ENCODE assay signal across 1 cellular context in the genomic region with DNA sequence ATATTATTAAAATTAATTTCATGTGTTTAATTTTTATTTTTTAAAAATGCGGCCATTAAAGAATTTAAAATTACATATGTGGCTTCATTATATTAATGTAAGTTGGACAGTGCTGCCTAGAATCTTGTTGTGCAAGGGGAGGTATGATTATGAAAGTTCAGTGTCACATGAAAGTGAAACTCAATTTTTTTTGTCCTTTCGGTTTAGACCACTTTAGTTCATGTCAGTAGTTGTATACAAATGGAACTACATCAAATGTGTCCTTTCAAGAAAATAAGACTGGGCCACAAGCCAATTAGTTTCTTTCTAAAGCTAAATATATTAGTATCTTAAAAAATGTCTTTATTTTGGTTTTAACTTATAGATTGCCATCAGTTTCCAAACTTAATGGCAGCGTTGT.
TF ChIP-seq lines count a peak whose summit lies in the region.

No MANE protein-coding gene starts in this region.

TF ChIP-seq in HepG2, 621 proteins besides CTCF, POLR2A, EP300 and RAD21 (continued from another document):
- TF ChIP-seq PCBP2 (optimal IDR thresholded peaks at IDR 0.05; ENCODE audit: low read depth, low read length, poor library complexity, severe bottlenecking): no peak
- TF ChIP-seq, protein P1, sequence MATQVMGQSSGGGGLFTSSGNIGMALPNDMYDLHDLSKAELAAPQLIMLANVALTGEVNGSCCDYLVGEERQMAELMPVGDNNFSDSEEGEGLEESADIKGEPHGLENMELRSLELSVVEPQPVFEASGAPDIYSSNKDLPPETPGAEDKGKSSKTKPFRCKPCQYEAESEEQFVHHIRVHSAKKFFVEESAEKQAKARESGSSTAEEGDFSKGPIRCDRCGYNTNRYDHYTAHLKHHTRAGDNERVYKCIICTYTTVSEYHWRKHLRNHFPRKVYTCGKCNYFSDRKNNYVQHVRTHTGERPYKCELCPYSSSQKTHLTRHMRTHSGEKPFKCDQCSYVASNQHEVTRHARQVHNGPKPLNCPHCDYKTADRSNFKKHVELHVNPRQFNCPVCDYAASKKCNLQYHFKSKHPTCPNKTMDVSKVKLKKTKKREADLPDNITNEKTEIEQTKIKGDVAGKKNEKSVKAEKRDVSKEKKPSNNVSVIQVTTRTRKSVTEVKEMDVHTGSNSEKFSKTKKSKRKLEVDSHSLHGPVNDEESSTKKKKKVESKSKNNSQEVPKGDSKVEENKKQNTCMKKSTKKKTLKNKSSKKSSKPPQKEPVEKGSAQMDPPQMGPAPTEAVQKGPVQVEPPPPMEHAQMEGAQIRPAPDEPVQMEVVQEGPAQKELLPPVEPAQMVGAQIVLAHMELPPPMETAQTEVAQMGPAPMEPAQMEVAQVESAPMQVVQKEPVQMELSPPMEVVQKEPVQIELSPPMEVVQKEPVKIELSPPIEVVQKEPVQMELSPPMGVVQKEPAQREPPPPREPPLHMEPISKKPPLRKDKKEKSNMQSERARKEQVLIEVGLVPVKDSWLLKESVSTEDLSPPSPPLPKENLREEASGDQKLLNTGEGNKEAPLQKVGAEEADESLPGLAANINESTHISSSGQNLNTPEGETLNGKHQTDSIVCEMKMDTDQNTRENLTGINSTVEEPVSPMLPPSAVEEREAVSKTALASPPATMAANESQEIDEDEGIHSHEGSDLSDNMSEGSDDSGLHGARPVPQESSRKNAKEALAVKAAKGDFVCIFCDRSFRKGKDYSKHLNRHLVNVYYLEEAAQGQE (IDR thresholded peaks at IDR 0.05; ENCODE audit: borderline replicate concordance in 1 of 2, low read depth in 1 of 2, low read length in 2 of 2): no peak
- TF ChIP-seq SOX13 (IDR thresholded peaks at IDR 0.05): no peak
- TF ChIP-seq SOX13 (CRISPR knock-in tag; conservative IDR thresholded peaks at IDR 0.05 in 1 of 2, IDR thresholded peaks at IDR 0.05 in 1 of 2): no peak
- TF ChIP-seq, protein P2, sequence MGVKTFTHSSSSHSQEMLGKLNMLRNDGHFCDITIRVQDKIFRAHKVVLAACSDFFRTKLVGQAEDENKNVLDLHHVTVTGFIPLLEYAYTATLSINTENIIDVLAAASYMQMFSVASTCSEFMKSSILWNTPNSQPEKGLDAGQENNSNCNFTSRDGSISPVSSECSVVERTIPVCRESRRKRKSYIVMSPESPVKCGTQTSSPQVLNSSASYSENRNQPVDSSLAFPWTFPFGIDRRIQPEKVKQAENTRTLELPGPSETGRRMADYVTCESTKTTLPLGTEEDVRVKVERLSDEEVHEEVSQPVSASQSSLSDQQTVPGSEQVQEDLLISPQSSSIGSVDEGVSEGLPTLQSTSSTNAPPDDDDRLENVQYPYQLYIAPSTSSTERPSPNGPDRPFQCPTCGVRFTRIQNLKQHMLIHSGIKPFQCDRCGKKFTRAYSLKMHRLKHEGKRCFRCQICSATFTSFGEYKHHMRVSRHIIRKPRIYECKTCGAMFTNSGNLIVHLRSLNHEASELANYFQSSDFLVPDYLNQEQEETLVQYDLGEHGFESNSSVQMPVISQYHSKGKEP (CRISPR knock-in tag; IDR thresholded peaks at IDR 0.05): no peak
- no peak for TF ChIP-seq MNT (IDR thresholded peaks at IDR 0.05)
- TF ChIP-seq, protein P3, sequence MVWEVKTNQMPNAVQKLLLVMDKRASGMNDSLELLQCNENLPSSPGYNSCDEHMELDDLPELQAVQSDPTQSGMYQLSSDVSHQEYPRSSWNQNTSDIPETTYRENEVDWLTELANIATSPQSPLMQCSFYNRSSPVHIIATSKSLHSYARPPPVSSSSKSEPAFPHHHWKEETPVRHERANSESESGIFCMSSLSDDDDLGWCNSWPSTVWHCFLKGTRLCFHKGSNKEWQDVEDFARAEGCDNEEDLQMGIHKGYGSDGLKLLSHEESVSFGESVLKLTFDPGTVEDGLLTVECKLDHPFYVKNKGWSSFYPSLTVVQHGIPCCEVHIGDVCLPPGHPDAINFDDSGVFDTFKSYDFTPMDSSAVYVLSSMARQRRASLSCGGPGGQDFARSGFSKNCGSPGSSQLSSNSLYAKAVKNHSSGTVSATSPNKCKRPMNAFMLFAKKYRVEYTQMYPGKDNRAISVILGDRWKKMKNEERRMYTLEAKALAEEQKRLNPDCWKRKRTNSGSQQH (CRISPR knock-in tag; IDR thresholded peaks at IDR 0.05; ENCODE audit: low read depth): no peak
- TF ChIP-seq ZNF501 (CRISPR knock-in tag; IDR thresholded peaks at IDR 0.05): no peak
- TF ChIP-seq HMGA1 (CRISPR knock-in tag; conservative IDR thresholded peaks at IDR 0.05): no peak
- TF ChIP-seq ZNF703 (CRISPR knock-in tag; IDR thresholded peaks at IDR 0.05; ENCODE audit: borderline replicate concordance): no peak
- no peak for TF ChIP-seq ZMAT5 (CRISPR knock-in tag; IDR thresholded peaks at IDR 0.05; ENCODE audit: borderline replicate concordance, low read depth)
- no peak for TF ChIP-seq ZBTB4 (CRISPR knock-in tag; IDR thresholded peaks at IDR 0.05; ENCODE audit: borderline replicate concordance)
- TF ChIP-seq BORCS8-MEF2B (CRISPR knock-in tag; IDR thresholded peaks at IDR 0.05): no peak
- TF ChIP-seq ZNF10 (CRISPR knock-in tag; IDR thresholded peaks at IDR 0.05; ENCODE audit: borderline replicate concordance, low read depth): no peak
- TF ChIP-seq, protein P4, sequence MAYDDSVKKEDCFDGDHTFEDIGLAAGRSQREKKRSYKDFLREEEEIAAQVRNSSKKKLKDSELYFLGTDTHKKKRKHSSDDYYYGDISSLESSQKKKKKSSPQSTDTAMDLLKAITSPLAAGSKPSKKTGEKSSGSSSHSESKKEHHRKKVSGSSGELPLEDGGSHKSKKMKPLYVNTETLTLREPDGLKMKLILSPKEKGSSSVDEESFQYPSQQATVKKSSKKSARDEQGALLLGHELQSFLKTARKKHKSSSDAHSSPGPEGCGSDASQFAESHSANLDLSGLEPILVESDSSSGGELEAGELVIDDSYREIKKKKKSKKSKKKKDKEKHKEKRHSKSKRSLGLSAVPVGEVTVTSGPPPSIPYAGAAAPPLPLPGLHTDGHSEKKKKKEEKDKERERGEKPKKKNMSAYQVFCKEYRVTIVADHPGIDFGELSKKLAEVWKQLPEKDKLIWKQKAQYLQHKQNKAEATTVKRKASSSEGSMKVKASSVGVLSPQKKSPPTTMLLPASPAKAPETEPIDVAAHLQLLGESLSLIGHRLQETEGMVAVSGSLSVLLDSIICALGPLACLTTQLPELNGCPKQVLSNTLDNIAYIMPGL (CRISPR knock-in tag; IDR thresholded peaks at IDR 0.05; ENCODE audit: borderline replicate concordance in 1 of 2, low read depth in 1 of 2): no peak
